8 cellular contexts compared by ENCODE assay signal in the genomic region with DNA sequence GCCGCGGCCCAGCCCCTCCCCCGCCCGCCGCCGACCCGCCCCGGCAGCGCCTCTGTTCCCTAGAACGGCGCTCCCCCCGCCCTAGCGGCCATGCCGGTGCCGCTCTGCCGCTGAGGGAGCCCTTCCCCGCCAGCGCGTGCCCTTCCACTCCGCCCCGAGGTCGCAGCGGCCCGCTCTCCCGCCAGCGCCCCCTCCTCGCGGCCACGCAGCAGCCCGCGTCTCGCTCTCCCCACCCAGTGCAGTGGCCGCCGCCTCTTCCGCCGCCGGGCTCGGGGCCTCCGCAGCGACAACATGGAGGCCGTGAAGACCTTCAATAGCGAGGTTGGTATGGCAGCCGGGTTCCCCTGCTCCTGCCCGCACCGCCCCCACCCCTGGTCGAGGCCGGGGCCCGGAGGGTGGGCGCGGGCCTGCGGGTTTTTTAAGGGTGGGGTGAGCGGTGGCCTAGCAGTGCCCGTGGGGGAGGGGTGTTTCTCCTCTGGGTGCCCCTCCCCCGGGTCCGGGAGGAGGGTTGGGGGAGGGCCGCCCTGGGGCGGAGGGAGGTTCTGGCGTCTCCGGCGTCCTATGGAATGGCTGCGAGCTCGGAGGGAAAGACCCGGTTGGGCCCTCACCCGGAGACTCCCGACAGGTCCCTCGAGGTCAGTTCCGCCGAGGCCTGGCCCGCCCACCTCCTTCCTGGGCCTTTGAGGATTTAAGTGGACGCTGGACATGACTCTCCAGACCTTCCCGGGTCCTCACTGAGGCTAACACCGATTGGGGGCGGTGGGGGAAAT. TPM values are rescaled to one million over a fixed set of nuclear protein-coding genes. Genes with fewer than 3 reads are reported as not detected.
DNase-seq lines count a peak whose midpoint lies in the region; ATAC-seq and TF ChIP-seq lines count a peak whose summit lies in the region.

No MANE protein-coding gene starts in this region.

- H3K9me3 ChIP-seq in DOHH2 (ENCODE audit: control insufficient read depth, insufficient read depth, low read length) (no peaks in the 10 kb centered on the region), fibroblast of lung (ENCODE audit: control insufficient read depth, insufficient read depth, low read depth, low read length) (no peaks in the 10 kb centered on the region)

- H3K4me1 Mint-ChIP-seq in GM23338, result peaks cover 34% of the 10 kb centered on the region
- peaks cover 25 to 58% (median 47%) of the 10 kb centered on the region in 3 donors for H3K4me1 Mint-ChIP-seq in naive B cell
- H3K4me1 Mint-ChIP-seq in stimulated activated effector memory CD8-positive, alpha-beta T cell treated with anti-CD3 and anti-CD28 coated beads, Interleukin-12 subunit alpha, Interleukin-12 subunit beta, amount 100 ng/mL, for 72 hours, result peaks cover 27% of the 10 kb centered on the region

- H3K4me3 Mint-ChIP-seq in GM23338 (peak overlapping the region; percentile 87), naive B cell (peak overlapping the region; percentile 81 to 98 (median 93))
- peak overlapping the region; percentile 84 for H3K4me3 Mint-ChIP-seq in stimulated activated effector memory CD8-positive, alpha-beta T cell treated with anti-CD3 and anti-CD28 coated beads, Interleukin-12 subunit alpha, Interleukin-12 subunit beta, amount 100 ng/mL, for 72 hours

- TF ChIP-seq CTCF in DOHH2 (IDR thresholded peaks at IDR 0.05; ENCODE audit: low read depth, low read length, poor library complexity, severe bottlenecking) (no peak), GM23338 (conservative IDR thresholded peaks at IDR 0.05; ENCODE audit: low read depth in 2 of 2) (no peak), fibroblast of lung (conservative IDR thresholded peaks at IDR 0.05 in 1 of 2, IDR thresholded peaks at IDR 0.05 in 1 of 2; ENCODE audit: low read depth in 1 of 2, low read length in 2 of 2) (no peak)

- peak; percentile 98 for DNase-seq in GM23338 (ENCODE audit: low spot score)
- peak; percentile 90 to 94 for DNase-seq in Kasumi-1 (lab: John Stamatoyannopoulos, UW)
- peak; percentile 96 for DNase-seq in RKO (ENCODE audit: low spot score)
- DNase-seq in activated T-helper 1 cell treated with anti-CD3 and anti-CD28 coated beads, Interleukin-2, amount 50 U/mL, for 16 hours (ENCODE audit: low read depth in 1 of 2, low spot score in 1 of 2), result peak; percentile 72 to 86
- peak; percentile 97 to 98 for DNase-seq in fibroblast of lung (ENCODE audit: low read depth in 2 of 2)
- DNase-seq in naive B cell, result peak; percentile 84
- DNase-seq in stimulated activated effector memory CD8-positive, alpha-beta T cell treated with anti-CD3 and anti-CD28 coated beads, Interleukin-12 subunit alpha, Interleukin-12 subunit beta, amount 100 ng/mL, for 72 hours (ENCODE audit: low spot score in 2 of 2), result peak; percentile 84 to 96

- H3K4me1 ChIP-seq in DOHH2 (ENCODE audit: control insufficient read depth, low read length) (peaks cover 52% of the 10 kb centered on the region), GM23338 (ENCODE audit: insufficient read depth) (peaks cover 26% of the 10 kb centered on the region), fibroblast of lung (ENCODE audit: control insufficient read depth, extremely low read depth, insufficient read depth, low read length) (peaks cover 6% of the 10 kb centered on the region)

- H3K27me3 ChIP-seq in DOHH2 (ENCODE audit: control insufficient read depth, low read length), result no peaks in the 10 kb centered on the region
- H3K27me3 ChIP-seq in GM23338 (ENCODE audit: insufficient read depth), result no peaks in the 10 kb centered on the region
- no peaks in the 10 kb centered on the region for H3K27me3 ChIP-seq in fibroblast of lung (ENCODE audit: control insufficient read depth, insufficient read depth, low read length)

- H3K9me3 Mint-ChIP-seq in GM23338 (peaks cover 3% of the 10 kb centered on the region; the same call in 1 of the 3 replicates), naive B cell (no peaks in the 10 kb centered on the region)
- no peaks in the 10 kb centered on the region for H3K9me3 Mint-ChIP-seq in stimulated activated effector memory CD8-positive, alpha-beta T cell treated with anti-CD3 and anti-CD28 coated beads, Interleukin-12 subunit alpha, Interleukin-12 subunit beta, amount 100 ng/mL, for 72 hours

- H3K9me2 ChIP-seq in DOHH2 (replicated peaks; ENCODE audit: control insufficient read depth, low read length), result no peaks in the 10 kb centered on the region
- H3K9me2 ChIP-seq in GM23338 (ENCODE audit: insufficient read depth), result no peaks in the 10 kb centered on the region

- H3K4me2 ChIP-seq in DOHH2 (ENCODE audit: low read length) (peak overlapping the region; percentile 93), GM23338 (peak overlapping the region; percentile 79), fibroblast of lung (ENCODE audit: extremely low read depth, insufficient read depth, low read length) (peak overlapping the region; percentile 49)

- peak overlapping the region; percentile 98 for H3K9ac ChIP-seq in fibroblast of lung (ENCODE audit: insufficient read depth, low read length)

- H3F3A ChIP-seq in DOHH2 (ENCODE audit: control insufficient read depth, insufficient read depth), result no peaks in the 10 kb centered on the region; the same call in 1 of the 2 replicates
- H3F3A ChIP-seq in GM23338 (replicated peaks; ENCODE audit: low read depth), result peaks cover 3% of the 10 kb centered on the region; the same call in 1 of the 2 replicates

- H3K27me3 Mint-ChIP-seq in GM23338 (ENCODE audit: insufficient read depth, low read depth, poor library complexity) (peaks cover 15% of the 10 kb centered on the region), naive B cell (no peaks in the 10 kb centered on the region)

- ATAC-seq in GM23338 (peak; percentile 88), naive B cell (ENCODE audit: low read depth in 2 of 2) (peak; percentile 68 to 69)
- ATAC-seq in stimulated activated effector memory CD8-positive, alpha-beta T cell treated with anti-CD3 and anti-CD28 coated beads, Interleukin-12 subunit alpha, Interleukin-12 subunit beta, amount 100 ng/mL, for 72 hours, result peak; percentile 87

- H4K20me1 ChIP-seq in DOHH2 (ENCODE audit: control insufficient read depth, insufficient read depth, low read depth, low read length), result peaks cover 5% of the 10 kb centered on the region; the same call in 1 of the 2 replicates
- peaks cover 10% of the 10 kb centered on the region; the same call in 1 of the 2 replicates for H4K20me1 ChIP-seq in GM23338 (replicated peaks; ENCODE audit: insufficient read depth)
- H4K20me1 ChIP-seq in fibroblast of lung (ENCODE audit: control insufficient read depth, extremely low read depth, insufficient read depth, low read length), result no peaks in the 10 kb centered on the region

- peak overlapping the region; percentile 98 for H3K27ac Mint-ChIP-seq in GM23338
- H3K27ac Mint-ChIP-seq in naive B cell, result peak overlapping the region; percentile 67 to 99 (median 97)
- peak overlapping the region; percentile 97 for H3K27ac Mint-ChIP-seq in stimulated activated effector memory CD8-positive, alpha-beta T cell treated with anti-CD3 and anti-CD28 coated beads, Interleukin-12 subunit alpha, Interleukin-12 subunit beta, amount 100 ng/mL, for 72 hours

- peak overlapping the region; percentile 87 for H3K4me3 ChIP-seq in DOHH2 (ENCODE audit: low read length)
- peak overlapping the region; percentile 59 for H3K4me3 ChIP-seq in GM23338
- H3K4me3 ChIP-seq in fibroblast of lung (replicated peaks in 1 of 4; ENCODE audit: control extremely low read depth in 1 of 4, insufficient read depth in 1 of 4, low read depth in 3 of 4, low read length in 4 of 4), result peak overlapping the region; percentile 53 to 85 (median 78)

- H2AFZ ChIP-seq in GM23338 (no peak overlapping the region), fibroblast of lung (ENCODE audit: low read length) (peak overlapping the region; percentile 52)

- H3K36me3 ChIP-seq in DOHH2 (ENCODE audit: control insufficient read depth, low read length) (peaks cover 39% of the 10 kb centered on the region), GM23338 (ENCODE audit: insufficient read depth) (no peaks in the 10 kb centered on the region), fibroblast of lung (ENCODE audit: control insufficient read depth, insufficient read depth, low read length) (no peaks in the 10 kb centered on the region)

- H3K79me2 ChIP-seq in DOHH2 (ENCODE audit: control insufficient read depth, low read length) (peaks cover 53% of the 10 kb centered on the region), GM23338 (replicated peaks; ENCODE audit: insufficient read depth) (peaks cover 47% of the 10 kb centered on the region), fibroblast of lung (ENCODE audit: control insufficient read depth, insufficient read depth, low read length) (peaks cover 47% of the 10 kb centered on the region)

- H3K27ac ChIP-seq in DOHH2 (ENCODE audit: low read depth, low read length) (peak overlapping the region; percentile 72), GM23338 (ENCODE audit: low read depth) (peak overlapping the region; percentile 100), fibroblast of lung (ENCODE audit: insufficient read depth, low read length) (peak overlapping the region; percentile 98)

- H3K36me3 Mint-ChIP-seq in GM23338 (ENCODE audit: low read depth), result peaks cover 21% of the 10 kb centered on the region
- no peaks in the 10 kb centered on the region for H3K36me3 Mint-ChIP-seq in naive B cell
- peaks cover 49% of the 10 kb centered on the region for H3K36me3 Mint-ChIP-seq in stimulated activated effector memory CD8-positive, alpha-beta T cell treated with anti-CD3 and anti-CD28 coated beads, Interleukin-12 subunit alpha, Interleukin-12 subunit beta, amount 100 ng/mL, for 72 hours

TF ChIP-seq in GM23338, 12 proteins besides CTCF, POLR2A, EP300 and RAD21 (continues in another document):
- peak; percentile 73 for TF ChIP-seq CREB1 (CRISPR knock-in tag; IDR thresholded peaks at IDR 0.05; ENCODE audit: low read depth)
- peak; percentile 83 for TF ChIP-seq POLR2AphosphoS5 (IDR thresholded peaks at IDR 0.05; ENCODE audit: low read depth)
- TF ChIP-seq STAT1 (IDR thresholded peaks at IDR 0.05; ENCODE audit: unreplicated experiment), result no peak
- no peak for TF ChIP-seq NANOG (IDR thresholded peaks at IDR 0.05; ENCODE audit: borderline replicate concordance)
- TF ChIP-seq EZH2phosphoT487 (IDR thresholded peaks at IDR 0.05; ENCODE audit: unreplicated experiment), result no peak

RNA-seq across cellular contexts. Expression of a gene that starts 0.6 kb away (rescaled TPM):
- total RNA-seq in GM23338 (2014; rRNA removed; shearing (Covaris generic)), result 37.9 and 40.8 TPM in 2 replicates
- 12.8 and 13.8 TPM in 2 replicates for polyA plus RNA-seq in GM23338 (2016; fragmentation: Nextera tagmentation; extraction: Ambion mirVana)
- total RNA-seq in fibroblast of lung, result 24.1 and 30.9 TPM in 2 replicates
- polyA plus RNA-seq in fibroblast of lung, result 28.5 and 32.2 TPM in 2 replicates
- polyA plus RNA-seq in fibroblast of lung (2012), result 19.6 and 19.8 TPM in 2 replicates
- 16.6 and 20.8 TPM in 2 replicates for polyA minus RNA-seq in fibroblast of lung (ENCODE audit: low replicate concordance)
- polyA plus RNA-seq in naive B cell (ENCODE audit: low read depth in 6 of 6), result 10 to 100 TPM; 11.2 to 25.4 (median 14.0) TPM

Comparison
In these comparisons a context has a peak if more than half of its experiments do, and no peak if none do; other contexts are left out.
1. Peak in every context shown above with its lines: DNase-seq, ATAC-seq, H3K4me3 ChIP-seq and H3K27ac ChIP-seq.